ENCODE assay signal across 9 cellular contexts in the genomic region with DNA sequence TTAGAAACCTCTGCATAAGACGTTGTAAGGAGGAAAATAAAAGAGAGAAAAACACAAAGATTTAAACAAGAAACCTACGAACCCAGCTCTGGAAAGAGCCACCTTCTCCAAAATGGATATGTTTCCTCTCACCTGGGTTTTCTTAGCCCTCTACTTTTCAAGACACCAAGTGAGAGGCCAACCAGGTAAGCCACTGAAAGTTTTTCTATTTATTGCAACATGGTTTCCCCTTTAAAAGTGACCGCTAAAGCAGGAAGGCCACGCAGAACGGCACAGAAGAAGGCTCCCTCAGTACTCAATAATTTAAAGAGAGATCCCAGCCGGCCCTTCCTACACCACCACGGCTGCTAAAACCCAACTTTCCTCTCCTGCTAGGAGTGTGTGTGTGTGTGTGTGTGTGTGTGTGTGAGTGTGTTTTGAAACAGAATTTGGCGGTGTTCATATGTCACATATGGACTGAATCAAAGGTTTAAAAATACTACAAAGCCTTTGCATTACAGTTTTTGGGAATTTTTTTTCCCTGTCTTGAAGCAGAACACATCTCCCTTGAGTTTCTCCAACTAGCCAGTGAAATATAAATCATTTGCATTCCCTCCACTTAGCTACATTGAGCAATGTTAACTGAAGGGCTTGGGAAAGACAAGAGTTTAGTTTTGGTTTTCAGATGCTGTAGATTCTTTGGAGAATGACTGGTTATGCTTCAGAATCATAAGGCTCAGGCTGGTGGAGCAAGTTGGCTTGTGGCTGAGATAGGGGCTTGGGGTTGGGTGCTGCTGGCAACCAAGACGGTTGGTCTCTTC. TPM values are rescaled to one million over a fixed set of nuclear protein-coding genes. Genes with fewer than 3 reads are reported as not detected.
DNase-seq lines count a peak whose midpoint lies in the region; ATAC-seq, FAIRE-seq and TF ChIP-seq lines count a peak whose summit lies in the region.
"Had no signal": no experiment of that assay in that cellular context is flagged by ENCODE, and none has a peak within 500 bp of the region (broad histone marks: within the 10 kb centered on the region; RNA-seq: fewer than 3 reads in every experiment).

No MANE protein-coding gene starts in this region.

- no peaks in the 10 kb centered on the region for H3K36me3 ChIP-seq in keratinocyte (ENCODE audit: control insufficient read depth in 2 of 2, extremely low read depth in 1 of 2, insufficient read depth in 2 of 2, low read length in 2 of 2)
- H3K36me3 ChIP-seq in suprapubic skin, result no peaks in the 10 kb centered on the region

- peak; percentile 73 for FAIRE-seq in keratinocyte (lab: Jason Lieb, UNC)
- no peak for FAIRE-seq in GM12891 (lab: Jason Lieb, UNC)
- FAIRE-seq: G401.6 had no signal

- intact Hi-C loops in activated CD4-positive, alpha-beta T cell treated with anti-CD3 and anti-CD28 coated beads for 36 hours (cut with DNase I, micrococcal nuclease), result loop anchor here in 1 of 2 experiments (5.0 kb wide), 2 partner anchors 244 to 1576 kb away; no protein-coding TSS in a partner anchor

- peak overlapping the region; percentile 72 for H3K4me2 ChIP-seq in keratinocyte (ENCODE audit: control insufficient read depth, extremely low read depth, insufficient read depth, low read depth, low read length)

- dilution Hi-C loops in keratinocyte (cut with MboI; ENCODE audit: extremely low pct_ligation_motif_present, low sequenced_read_pairs), result no loop called here

- peak overlapping the region; percentile 73 for H3K4me3 Mint-ChIP-seq in activated CD4-positive, alpha-beta T cell treated with anti-CD3 and anti-CD28 coated beads for 36 hours
- peak overlapping the region; percentile 83 for H3K4me3 Mint-ChIP-seq in activated T-helper 17 cell treated with anti-CD3 and anti-CD28 coated beads, Interleukin-2, amount 50 U/mL, for 72 hours

- H3K79me2 ChIP-seq in keratinocyte (ENCODE audit: control insufficient read depth, insufficient read depth, low read length), result peaks cover 53% of the 10 kb centered on the region

- peaks cover 61% of the 10 kb centered on the region for H3K27me3 Mint-ChIP-seq in activated CD4-positive, alpha-beta T cell treated with anti-CD3 and anti-CD28 coated beads for 36 hours
- peaks cover 57% of the 10 kb centered on the region for H3K27me3 Mint-ChIP-seq in activated T-helper 17 cell treated with anti-CD3 and anti-CD28 coated beads, Interleukin-2, amount 50 U/mL, for 72 hours

- peak overlapping the region; percentile 35 for H2AFZ ChIP-seq in keratinocyte (ENCODE audit: control insufficient read depth, low read length)

- H3K9ac ChIP-seq in keratinocyte (ENCODE audit: control insufficient read depth, extremely low read depth, insufficient read depth, low read length), result peak overlapping the region; percentile 90

- DNase-seq in activated CD4-positive, alpha-beta T cell treated with anti-CD3 and anti-CD28 coated beads for 36 hours, result no peak
- DNase-seq in activated CD4-positive, alpha-beta T cell treated with anti-CD3 and anti-CD28 coated beads for 48 hours, result no peak
- DNase-seq in keratinocyte (ENCODE audit: low read depth, low spot score), result no peak
- no peak for DNase-seq in suprapubic skin (ENCODE audit: low spot score in 2 of 2)
- DNase-seq in GM12891 (ENCODE audit: insufficient read length, low spot score), result no peak

- no peak overlapping the region for H3K27ac Mint-ChIP-seq in activated CD4-positive, alpha-beta T cell treated with anti-CD3 and anti-CD28 coated beads for 36 hours
- H3K27ac Mint-ChIP-seq in activated T-helper 17 cell treated with anti-CD3 and anti-CD28 coated beads, Interleukin-2, amount 50 U/mL, for 72 hours, result no peak overlapping the region

- TF ChIP-seq POLR2A in suprapubic skin (IDR thresholded peaks at IDR 0.05), result no peak
- TF ChIP-seq POLR2A in GM12891 (IDR thresholded peaks at IDR 0.05; ENCODE audit: low read depth, low read length), result no peak

- H3K9me3 ChIP-seq in keratinocyte (ENCODE audit: control insufficient read depth, low read depth, low read length) (no peaks in the 10 kb centered on the region), suprapubic skin (no peaks in the 10 kb centered on the region)

- peak overlapping the region; percentile 80 for H3K27ac ChIP-seq in keratinocyte (ENCODE audit: control insufficient read depth, insufficient read depth, low read length)
- peak overlapping the region; percentile 62 for H3K27ac ChIP-seq in suprapubic skin

- H3K4me3 ChIP-seq in keratinocyte (ENCODE audit: control insufficient read depth in 2 of 3, extremely low read depth in 1 of 3, insufficient read depth in 2 of 3, low read depth in 1 of 3, low read length in 3 of 3), result peak overlapping the region; percentile 72 to 83 (median 76)
- peak overlapping the region; percentile 57 for H3K4me3 ChIP-seq in suprapubic skin

- no peaks in the 10 kb centered on the region for H3K9me1 ChIP-seq in keratinocyte (ENCODE audit: control insufficient read depth, extremely low read depth, insufficient read depth, low read length)

- 49% methylated on average over 9 of the region's 9 CpGs for WGBS in suprapubic skin

- ATAC-seq in activated CD4-positive, alpha-beta T cell treated with anti-CD3 and anti-CD28 coated beads for 36 hours, result no peak
- ATAC-seq in activated T-helper 17 cell treated with anti-CD3 and anti-CD28 coated beads, Interleukin-2, amount 50 U/mL, for 72 hours (replicated peaks), result no peak
- ATAC-seq in GM18498 (IDR thresholded peaks at IDR 0.05; ENCODE audit: unreplicated experiment) (no peak), GM21723 (IDR thresholded peaks at IDR 0.05; ENCODE audit: unreplicated experiment) (no peak)

- H3K27me3 ChIP-seq in keratinocyte (ENCODE audit: control insufficient read depth, extremely low read depth, insufficient read depth, low read length), result no peaks in the 10 kb centered on the region
- peaks cover 14% of the 10 kb centered on the region for H3K27me3 ChIP-seq in suprapubic skin

- no peaks in the 10 kb centered on the region for H3K9me3 Mint-ChIP-seq in activated CD4-positive, alpha-beta T cell treated with anti-CD3 and anti-CD28 coated beads for 36 hours (ENCODE audit: low read depth)
- H3K9me3 Mint-ChIP-seq in activated T-helper 17 cell treated with anti-CD3 and anti-CD28 coated beads, Interleukin-2, amount 50 U/mL, for 72 hours, result no peaks in the 10 kb centered on the region

- no peak for TF ChIP-seq EP300 in suprapubic skin (IDR thresholded peaks at IDR 0.05)

- no peaks in the 10 kb centered on the region for H4K20me1 ChIP-seq in keratinocyte (ENCODE audit: control insufficient read depth, extremely low read depth, insufficient read depth, low read length)

- TF ChIP-seq CTCF in keratinocyte (optimal IDR thresholded peaks at IDR 0.05 in 1 of 3, IDR thresholded peaks at IDR 0.05 in 1 of 3, conservative IDR thresholded peaks at IDR 0.05 in 1 of 3; ENCODE audit: extremely low read depth in 1 of 3, insufficient read depth in 2 of 3, low read length in 3 of 3) (no peak), suprapubic skin (IDR thresholded peaks at IDR 0.05) (no peak)

- peaks cover 66% of the 10 kb centered on the region for H3K4me1 ChIP-seq in keratinocyte (ENCODE audit: control insufficient read depth, extremely low read depth, insufficient read depth, low read length)
- peaks cover 52% of the 10 kb centered on the region for H3K4me1 ChIP-seq in suprapubic skin

- CTCF ChIA-PET in activated CD4-positive, alpha-beta T cell treated with anti-CD3 and anti-CD28 coated beads for 36 hours (lab: Charles Lee), result interaction anchor here (0.7 to 1.5 kb wide), 3 partner anchors 16 to 360 kb away, joined by 3 read pairs; no protein-coding TSS in a partner anchor

- POLR2A ChIA-PET in activated CD4-positive, alpha-beta T cell treated with anti-CD3 and anti-CD28 coated beads for 36 hours (lab: Charles Lee), result interaction anchor here (0.7 kb wide), 1 partner anchor 91 kb away, joined by 3 read pairs; no protein-coding TSS in a partner anchor

- H3K4me1 Mint-ChIP-seq in activated CD4-positive, alpha-beta T cell treated with anti-CD3 and anti-CD28 coated beads for 36 hours, result peaks cover 23% of the 10 kb centered on the region
- peaks cover 9% of the 10 kb centered on the region for H3K4me1 Mint-ChIP-seq in activated T-helper 17 cell treated with anti-CD3 and anti-CD28 coated beads, Interleukin-2, amount 50 U/mL, for 72 hours

- H3K36me3 Mint-ChIP-seq in activated CD4-positive, alpha-beta T cell treated with anti-CD3 and anti-CD28 coated beads for 36 hours (ENCODE audit: low read depth), result no peaks in the 10 kb centered on the region
- H3K36me3 Mint-ChIP-seq in activated T-helper 17 cell treated with anti-CD3 and anti-CD28 coated beads, Interleukin-2, amount 50 U/mL, for 72 hours (ENCODE audit: low read depth), result no peaks in the 10 kb centered on the region

TF ChIP-seq in GM12891, 5 proteins besides CTCF, POLR2A, EP300 and RAD21:
- TF ChIP-seq PAX5 (IDR thresholded peaks at IDR 0.05; ENCODE audit: insufficient read depth, low read length, severe bottlenecking) (no peak), POLR2AphosphoS5 (IDR thresholded peaks at IDR 0.05; ENCODE audit: low read depth, low read length) (no peak), POU2F2 (IDR thresholded peaks at IDR 0.05; ENCODE audit: low read depth, low read length) (no peak), SPI1 (IDR thresholded peaks at IDR 0.05; ENCODE audit: low read depth, low read length) (no peak), TAF1 (IDR thresholded peaks at IDR 0.05; ENCODE audit: low read depth, low read length) (no peak)

RNA-seq across cellular contexts. Expression of a gene that starts 1.1 kb away (rescaled TPM):
- total RNA-seq in activated CD4-positive, alpha-beta T cell treated with anti-CD3 and anti-CD28 coated beads for 36 hours, result 1 to 10 TPM; 1.5 to 3.8 TPM
- total RNA-seq in activated T-helper 17 cell treated with anti-CD3 and anti-CD28 coated beads, Interleukin-2, amount 50 U/mL, for 72 hours, result 1 to 10 TPM in 1 of 2 donors, under 1 TPM in 1; 0.91 to 2.2 TPM
- 9.1 to 20.6 TPM (median 20.6 TPM) in 3 replicates for polyA plus RNA-seq in keratinocyte
- 19.9 TPM for polyA plus RNA-seq in keratinocyte (2011; ENCODE audit: low read depth)
- 4.6 and 8.2 TPM in 2 replicates for polyA plus RNA-seq in keratinocyte (2011; cell fraction: cytosol; rRNA removed)
- polyA plus RNA-seq in keratinocyte (2011; cell fraction: nucleus; rRNA removed), result 30.5 and 32.6 TPM in 2 replicates
- 14.4 and 18.2 TPM in 2 replicates for polyA plus RNA-seq in keratinocyte (2012; ENCODE audit: low replicate concordance)
- polyA minus RNA-seq in keratinocyte, result 21.0 to 56.7 TPM (median 47.5 TPM) in 3 replicates
- polyA minus RNA-seq in keratinocyte (2011; cell fraction: cytosol; rRNA and poly(A)+ RNA removed), result 8.6 TPM
- polyA minus RNA-seq in keratinocyte (2011; cell fraction: nucleus; rRNA and poly(A)+ RNA removed), result 30.6 and 49.4 TPM in 2 replicates
- total RNA-seq in suprapubic skin, result 1 to 10 TPM; 3.4 to 8.9 (median 6.6) TPM
- 0.55 TPM for polyA plus RNA-seq in GM12891 (2012; ENCODE audit: low read depth, missing spikeins)
